8 cellular contexts compared by ENCODE assay signal in the genomic region with DNA sequence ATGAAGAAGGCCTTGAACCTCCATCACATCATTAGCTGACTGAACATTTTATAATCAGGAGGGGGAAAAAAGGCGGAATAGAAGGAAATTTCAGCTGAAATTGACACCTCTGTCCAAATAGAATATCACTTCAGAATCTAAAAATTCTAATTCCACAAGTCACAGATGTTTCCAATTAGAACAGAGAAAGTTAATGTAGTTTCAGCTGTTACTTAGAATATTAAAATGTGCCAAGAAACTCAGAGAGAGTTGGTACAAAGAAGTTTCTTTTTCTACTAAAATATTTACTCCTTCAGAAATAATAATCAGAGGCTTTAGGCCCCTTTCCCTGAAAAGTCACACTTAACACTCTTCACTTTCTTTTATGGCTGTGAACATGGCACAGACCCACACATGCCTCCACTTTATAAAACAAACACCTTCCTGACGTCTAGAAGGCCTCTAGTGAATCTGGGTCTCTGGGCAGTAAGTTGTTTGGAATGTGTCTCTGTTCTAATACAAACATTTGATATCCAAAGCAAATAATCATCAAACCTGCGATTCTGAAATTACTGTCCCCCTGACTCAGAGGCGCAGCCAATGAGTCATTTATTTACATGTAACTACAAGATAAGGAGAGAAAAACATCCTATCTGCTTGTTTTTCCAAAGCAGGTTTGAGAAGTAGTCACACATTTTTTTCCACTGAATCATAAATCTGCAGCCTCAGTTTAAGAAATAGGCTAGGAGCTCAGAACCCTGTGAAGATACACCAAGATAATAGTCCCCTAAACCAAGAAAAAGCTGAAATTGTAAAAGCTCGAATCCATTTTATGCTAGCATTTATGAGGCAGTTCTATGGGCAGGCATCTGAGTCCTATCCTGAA.
DNase-seq lines count a peak whose midpoint lies in the region; FAIRE-seq and TF ChIP-seq lines count a peak whose summit lies in the region.

No MANE protein-coding gene starts in this region.

- peaks cover 6% of the 10 kb centered on the region for H3K9me3 Mint-ChIP-seq in endothelial cell (ENCODE audit: unreplicated experiment)

- H4K20me1 ChIP-seq in fibroblast of lung (ENCODE audit: control insufficient read depth, extremely low read depth, insufficient read depth, low read length) = no peaks in the 10 kb centered on the region

- H3K4me3 ChIP-seq in fibroblast of lung (replicated peaks in 1 of 4; ENCODE audit: control extremely low read depth in 1 of 4, insufficient read depth in 1 of 4, low read depth in 3 of 4, low read length in 4 of 4) = no peak overlapping the region

- H3K27ac ChIP-seq in fibroblast of lung (ENCODE audit: insufficient read depth, low read length) = peak overlapping the region; percentile 46

- H3K27me3 ChIP-seq in fibroblast of lung (ENCODE audit: control insufficient read depth, insufficient read depth, low read length) = no peaks in the 10 kb centered on the region

- no peaks in the 10 kb centered on the region for H3K9me3 ChIP-seq in fibroblast of lung (ENCODE audit: control insufficient read depth, insufficient read depth, low read depth, low read length)

- peak overlapping the region; percentile 51 for H3K4me2 ChIP-seq in fibroblast of lung (ENCODE audit: extremely low read depth, insufficient read depth, low read length)

- peaks cover 9% of the 10 kb centered on the region for H3K4me1 ChIP-seq in fibroblast of lung (ENCODE audit: control insufficient read depth, extremely low read depth, insufficient read depth, low read length)

- H3K27ac Mint-ChIP-seq in endothelial cell (ENCODE audit: unreplicated experiment) = no peak overlapping the region

- no peak overlapping the region for H2AFZ ChIP-seq in fibroblast of lung (ENCODE audit: low read length)

- DNase-seq in EL (peak; percentile 97), RCC 7860 (ENCODE audit: low spot score) (peak; percentile 94), fibroblast of lung (ENCODE audit: low read depth in 2 of 2) (peak; percentile 84 to 98), pons (ENCODE audit: low spot score) (peak; percentile 13), endothelial cell (ENCODE audit: low spot score) (no peak), NCI-H1105 treated with DMSO at 0.1 percent for 48 hours (lab: John Stamatoyannopoulos, UW) (no peak), MV-4-11 (lab: John Stamatoyannopoulos, UW) (no peak), NCI-H146 treated with DMSO at 0.1 percent for 48 hours (lab: John Stamatoyannopoulos, UW; ENCODE audit: unreplicated experiment) (no peak)

- no peaks in the 10 kb centered on the region for H3K79me2 ChIP-seq in fibroblast of lung (ENCODE audit: control insufficient read depth, insufficient read depth, low read length)

- no peaks in the 10 kb centered on the region for H3K27me3 Mint-ChIP-seq in endothelial cell (ENCODE audit: unreplicated experiment)

- no peak overlapping the region for H3K4me3 Mint-ChIP-seq in endothelial cell (ENCODE audit: unreplicated experiment)

- H3K9ac ChIP-seq in fibroblast of lung (ENCODE audit: insufficient read depth, low read length) = no peak overlapping the region

- TF ChIP-seq CTCF in fibroblast of lung (conservative IDR thresholded peaks at IDR 0.05 in 1 of 2, IDR thresholded peaks at IDR 0.05 in 1 of 2; ENCODE audit: low read depth in 1 of 2, low read length in 2 of 2) (no peak), endothelial cell (IDR thresholded peaks at IDR 0.05; ENCODE audit: unreplicated experiment) (no peak)

- H3K4me1 Mint-ChIP-seq in endothelial cell (ENCODE audit: unreplicated experiment) = peaks cover 11% of the 10 kb centered on the region

- peak; percentile 73 for FAIRE-seq in RCC 7860 (lab: Jason Lieb, UNC)

- H3K36me3 Mint-ChIP-seq in endothelial cell (ENCODE audit: low read depth, unreplicated experiment) = peaks cover 5% of the 10 kb centered on the region

- no peaks in the 10 kb centered on the region for H3K36me3 ChIP-seq in fibroblast of lung (ENCODE audit: control insufficient read depth, insufficient read depth, low read length)

Comparison
In these comparisons a context has a peak if more than half of its experiments do, and no peak if none do; other contexts are left out.
1. DNase-seq: peak in EL (single experiment), RCC 7860 (single experiment), fibroblast of lung (2 of 2) and pons (single experiment); none in endothelial cell (single experiment), NCI-H1105 treated with DMSO at 0.1 percent for 48 hours (single experiment), MV-4-11 (single experiment) and NCI-H146 treated with DMSO at 0.1 percent for 48 hours (single experiment).